In the genomic region with DNA sequence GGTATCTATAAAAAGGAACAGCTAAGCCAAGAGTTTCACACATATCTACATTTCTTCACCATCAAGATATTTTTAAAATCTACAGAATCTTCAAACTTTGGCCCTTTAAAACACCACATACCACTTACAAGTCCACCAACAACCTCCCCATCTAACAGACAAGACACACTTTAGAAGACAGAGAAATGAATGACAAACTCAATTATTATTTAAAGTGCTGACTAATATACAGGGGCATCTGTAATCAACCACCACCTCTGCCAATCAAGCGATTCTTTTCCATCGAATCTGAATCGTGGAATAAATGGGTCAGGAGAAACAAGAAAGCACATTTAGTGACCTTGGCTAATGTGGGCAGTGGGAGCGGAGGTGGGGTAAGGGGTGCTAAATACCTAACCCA, we compare ENCODE assay signal across 17 cellular contexts.
"Had no signal": no experiment of that assay in that cellular context is flagged by ENCODE, and none has a peak within 500 bp of the region (broad histone marks: within the 10 kb centered on the region; RNA-seq: fewer than 3 reads in every experiment).

No MANE protein-coding gene starts in this region.

- H3K9me3 ChIP-seq: sigmoid colon, thyroid gland had no signal

- H3K36me3 Mint-ChIP-seq: activated naive CD4-positive, alpha-beta T cell treated with anti-CD3 and anti-CD28 coated beads, Interleukin-2, amount 10 ng/mL, durations not matched to agents 7 days and 5 days had no signal

- H3K27ac ChIP-seq: hepatocyte, sigmoid colon, thyroid gland had no signal

- H3K27me3 Mint-ChIP-seq: activated CD4-positive, alpha-beta memory T cell treated with anti-CD3 and anti-CD28 coated beads, Interleukin-2, amount 10 ng/mL, durations not matched to agents 7 days and 5 days; activated CD4-positive, alpha-beta T cell treated with anti-CD3 and anti-CD28 coated beads, Interleukin-2, amount 10 ng/mL, durations not matched to agents 24 days and 14 days; activated naive CD4-positive, alpha-beta T cell treated with anti-CD3 and anti-CD28 coated beads, Interleukin-2, amount 10 ng/mL, durations not matched to agents 7 days and 5 days; T-helper 17 cell had no signal

- ATAC-seq: activated CD4-positive, CD25-positive, alpha-beta regulatory T cell treated with anti-CD3 and anti-CD28 coated beads, Interleukin-2, amount 50 U/mL, for 24 hours; activated T-cell treated with anti-CD3 and anti-CD28 coated beads, Interleukin-2, amount 50 U/mL, for 72 hours; left cardiac atrium; T-helper 17 cell had no signal

- H2AFZ ChIP-seq: hepatocyte had no signal

- H3K4me3 ChIP-seq: hepatocyte, sigmoid colon, thyroid gland had no signal

- H3K4me3 Mint-ChIP-seq: activated CD4-positive, alpha-beta memory T cell treated with anti-CD3 and anti-CD28 coated beads, Interleukin-2, amount 10 ng/mL, durations not matched to agents 7 days and 5 days; activated CD4-positive, alpha-beta T cell treated with anti-CD3 and anti-CD28 coated beads, Interleukin-2, amount 10 ng/mL, durations not matched to agents 24 days and 14 days; activated naive CD4-positive, alpha-beta T cell treated with anti-CD3 and anti-CD28 coated beads, Interleukin-2, amount 10 ng/mL, durations not matched to agents 7 days and 5 days; activated T-cell treated with anti-CD3 and anti-CD28 coated beads, Interleukin-2, amount 50 U/mL, for 72 hours; neural crest cell; T-helper 17 cell had no signal

- H3K36me3 ChIP-seq: sigmoid colon, thyroid gland had no signal

- H3K4me2 ChIP-seq: hepatocyte had no signal

- DNase-seq: activated CD4-positive, alpha-beta memory T cell treated with anti-CD3 and anti-CD28 coated beads, Interleukin-2, amount 10 ng/mL, durations not matched to agents 7 days and 5 days; activated CD4-positive, alpha-beta T cell treated with anti-CD3 and anti-CD28 coated beads, Interleukin-2, amount 10 ng/mL, durations not matched to agents 24 days and 14 days; activated effector memory CD4-positive, alpha-beta T cell treated with Interleukin-2 at 50 U/mL for 16 hours; activated naive CD4-positive, alpha-beta T cell treated with anti-CD3 and anti-CD28 coated beads, Interleukin-2, amount 10 ng/mL, durations not matched to agents 7 days and 5 days; activated T-cell treated with anti-CD3 and anti-CD28 coated beads, Interleukin-2, amount 50 U/mL, for 72 hours; left cardiac atrium; midbrain; retina; sigmoid colon; stimulated activated CD4-positive, alpha-beta T cell treated with anti-CD3 and anti-CD28 coated beads, Interleukin-4, amount 100 ng/mL, for 24 hours; stimulated activated naive CD4-positive, alpha-beta T cell treated with Interleukin-2 at 50 U/mL for 16 hours; SW 1271; T-helper 17 cell; thyroid gland had no signal

- H3K27me3 ChIP-seq: hepatocyte, sigmoid colon, thyroid gland had no signal

- H3K9me3 Mint-ChIP-seq: activated CD4-positive, alpha-beta memory T cell treated with anti-CD3 and anti-CD28 coated beads, Interleukin-2, amount 10 ng/mL, durations not matched to agents 7 days and 5 days; activated CD4-positive, alpha-beta T cell treated with anti-CD3 and anti-CD28 coated beads, Interleukin-2, amount 10 ng/mL, durations not matched to agents 24 days and 14 days; activated naive CD4-positive, alpha-beta T cell treated with anti-CD3 and anti-CD28 coated beads, Interleukin-2, amount 10 ng/mL, durations not matched to agents 7 days and 5 days; activated T-cell treated with anti-CD3 and anti-CD28 coated beads, Interleukin-2, amount 50 U/mL, for 72 hours; neural crest cell had no signal

- H3K27ac Mint-ChIP-seq: activated CD4-positive, alpha-beta memory T cell treated with anti-CD3 and anti-CD28 coated beads, Interleukin-2, amount 10 ng/mL, durations not matched to agents 7 days and 5 days; activated CD4-positive, alpha-beta T cell treated with anti-CD3 and anti-CD28 coated beads, Interleukin-2, amount 10 ng/mL, durations not matched to agents 24 days and 14 days; activated naive CD4-positive, alpha-beta T cell treated with anti-CD3 and anti-CD28 coated beads, Interleukin-2, amount 10 ng/mL, durations not matched to agents 7 days and 5 days; activated T-cell treated with anti-CD3 and anti-CD28 coated beads, Interleukin-2, amount 50 U/mL, for 72 hours; T-helper 17 cell had no signal
